ENCODE assay signal across 1 cellular context in genomic region chr22:19719055-19719482, GRCh38.
A peak's percentile ranks its signal among the peaks of the same experiment; 100 is the strongest.
TF ChIP-seq lines count a peak whose summit lies in the region.

No MANE protein-coding gene starts in this region.

TF ChIP-seq in K562, 482 proteins besides CTCF, POLR2A, EP300 and RAD21 (continued from another document):
- no peak for TF ChIP-seq RREB1 (CRISPR knock-in tag; IDR thresholded peaks at IDR 0.05)
- no peak for TF ChIP-seq MAFF (IDR thresholded peaks at IDR 0.05; ENCODE audit: low read length)
- TF ChIP-seq SAFB (IDR thresholded peaks at IDR 0.05; ENCODE audit: borderline replicate concordance, low read depth, low read length), result no peak
- no peak for TF ChIP-seq ZNF324 (CRISPR knock-in tag; IDR thresholded peaks at IDR 0.05)
- TF ChIP-seq ZNF644 (tag; IDR thresholded peaks at IDR 0.05; ENCODE audit: low read depth), result no peak
- no peak for TF ChIP-seq ZNF133 (CRISPR knock-in tag; IDR thresholded peaks at IDR 0.05)
- TF ChIP-seq PTTG1 (tag; IDR thresholded peaks at IDR 0.05; ENCODE audit: low read depth), result no peak
- no peak for TF ChIP-seq CBX8 (IDR thresholded peaks at IDR 0.05; ENCODE audit: borderline replicate concordance, extremely low read depth, low read depth, low read length, poor library complexity, severe bottlenecking)
- no peak for TF ChIP-seq ZBTB49 (CRISPR knock-in tag; IDR thresholded peaks at IDR 0.05; ENCODE audit: borderline replicate concordance)
- TF ChIP-seq ETS2 (tag; IDR thresholded peaks at IDR 0.05; ENCODE audit: borderline replicate concordance, poor library complexity, severe bottlenecking), result peak; percentile 3
- TF ChIP-seq E2F6 (IDR thresholded peaks at IDR 0.05; ENCODE audit: borderline replicate concordance in 1 of 2, extremely low read depth in 1 of 2, insufficient read depth in 1 of 2, insufficient read length in 1 of 2, low read depth in 1 of 2, low read length in 1 of 2, poor library complexity in 1 of 2, severe bottlenecking in 1 of 2), result peak in 1 of 2 experiments; percentile 93
- TF ChIP-seq TAF15 (IDR thresholded peaks at IDR 0.05; ENCODE audit: low read depth, low read length), result 0 out of 2 replicates have a peak, but pooled peaks have one; percentile 40
- peak; percentile 24; the same call in 1 of the 2 replicates for TF ChIP-seq ARID3A (IDR thresholded peaks at IDR 0.05; ENCODE audit: borderline replicate concordance, low read depth, low read length)
- TF ChIP-seq ZFX (CRISPR knock-in tag; IDR thresholded peaks at IDR 0.05), result no peak
- peak; percentile 54 for TF ChIP-seq POU5F1 (IDR thresholded peaks at IDR 0.05; ENCODE audit: borderline replicate concordance, low read depth, low read length, partially characterized antibody)
- no peak for TF ChIP-seq FOXM1 (IDR thresholded peaks at IDR 0.05; ENCODE audit: low read depth)
- TF ChIP-seq FOXM1 (CRISPR knock-in tag; IDR thresholded peaks at IDR 0.05; ENCODE audit: low read depth), result no peak
- no peak for TF ChIP-seq TCF15 (CRISPR knock-in tag; IDR thresholded peaks at IDR 0.05)
- TF ChIP-seq ZNF408 (CRISPR knock-in tag; IDR thresholded peaks at IDR 0.05; ENCODE audit: low read depth), result no peak
- peak; percentile 99 for TF ChIP-seq EGR1 (conservative IDR thresholded peaks at IDR 0.05)
- no peak for TF ChIP-seq ZNF830 (CRISPR knock-in tag; IDR thresholded peaks at IDR 0.05)
- no peak for TF ChIP-seq ZNF589 (CRISPR knock-in tag; IDR thresholded peaks at IDR 0.05; ENCODE audit: low read depth)
- no peak for TF ChIP-seq ZNF280A (IDR thresholded peaks at IDR 0.05; ENCODE audit: low read depth, partially characterized antibody)
- peak; percentile 55 for TF ChIP-seq CBFA2T3 (IDR thresholded peaks at IDR 0.05)
- no peak for TF ChIP-seq SMAD3 (CRISPR knock-in tag; conservative IDR thresholded peaks at IDR 0.05)
- peak; percentile 45; the same call in 1 of the 2 replicates for TF ChIP-seq JUND (IDR thresholded peaks at IDR 0.05; ENCODE audit: borderline replicate concordance, low read depth, low read length)
- 0 out of 3 replicates have a peak, but pooled peaks have one; percentile 7 for TF ChIP-seq JUND (tag; IDR thresholded peaks at IDR 0.05; ENCODE audit: borderline replicate concordance, low read depth, low read length)
- no peak for TF ChIP-seq ARID1B (IDR thresholded peaks at IDR 0.05)
- TF ChIP-seq RCOR1 (IDR thresholded peaks at IDR 0.05; ENCODE audit: borderline replicate concordance in 1 of 2, low read depth in 2 of 2, low read length in 2 of 2), result peak in 1 of 2 experiments; percentile 56; a peak in 2 of 4 replicates
- TF ChIP-seq MIER1 (IDR thresholded peaks at IDR 0.05; ENCODE audit: low read depth), result no peak
- TF ChIP-seq ZMIZ1 (IDR thresholded peaks at IDR 0.05; ENCODE audit: low read depth in 2 of 2, low read length in 2 of 2), result peak in 1 of 2 experiments; percentile 29; a peak in 1 of 4 replicates
- no peak for TF ChIP-seq HMG20A (CRISPR knock-in tag; conservative IDR thresholded peaks at IDR 0.05)
- peak; percentile 2 for TF ChIP-seq BRD4 (IDR thresholded peaks at IDR 0.05)
- no peak for TF ChIP-seq FOXJ2 (tag; IDR thresholded peaks at IDR 0.05)
- TF ChIP-seq ZZZ3 (IDR thresholded peaks at IDR 0.05), result no peak
- TF ChIP-seq SMARCB1 (IDR thresholded peaks at IDR 0.05; ENCODE audit: insufficient read length, low read depth), result no peak
- TF ChIP-seq CLOCK (CRISPR knock-in tag; IDR thresholded peaks at IDR 0.05; ENCODE audit: borderline replicate concordance), result no peak
- no peak for TF ChIP-seq PHTF2 (CRISPR knock-in tag; IDR thresholded peaks at IDR 0.05)
- no peak for TF ChIP-seq DACH1 (IDR thresholded peaks at IDR 0.05; ENCODE audit: partially characterized antibody)
